ENCODE assay signal across 16 cellular contexts in the genomic region with DNA sequence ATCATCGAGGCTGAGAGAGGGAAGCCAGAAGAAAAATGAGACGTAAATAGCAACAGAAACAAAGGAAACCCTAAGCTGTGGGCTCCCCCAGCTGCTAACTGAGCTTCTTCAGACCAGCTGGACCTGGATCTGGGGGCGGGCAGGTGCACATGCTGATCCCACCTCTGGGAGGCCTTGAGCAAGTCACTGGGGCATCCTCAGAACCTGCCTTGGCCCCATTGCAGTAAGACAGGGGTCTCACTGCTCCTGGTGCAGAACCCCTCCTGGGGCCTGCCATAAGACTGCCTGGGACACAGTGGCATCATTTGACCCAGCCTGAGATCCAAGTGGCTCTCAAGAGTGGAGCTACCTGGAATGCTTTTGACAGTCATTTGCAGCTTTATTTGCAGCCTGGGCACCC.
"Had no signal": no experiment of that assay in that cellular context is flagged by ENCODE, and none has a peak within 500 bp of the region (broad histone marks: within the 10 kb centered on the region; RNA-seq: fewer than 3 reads in every experiment).

No MANE protein-coding gene starts in this region.

- H3K4me3 ChIP-seq: lung, pancreas, tibial artery, uterus had no signal

- H3K4me1 ChIP-seq: pancreas, tibial artery, uterus had no signal

- H3K4me3 Mint-ChIP-seq: activated CD4-positive, alpha-beta memory T cell treated with anti-CD3 and anti-CD28 coated beads, Interleukin-2, amount 10 ng/mL, durations not matched to agents 7 days and 5 days; activated naive CD8-positive, alpha-beta T cell had no signal

- H3K36me3 Mint-ChIP-seq: activated naive CD8-positive, alpha-beta T cell had no signal

- H3K9me3 ChIP-seq: pancreas, tibial artery, uterus had no signal

- H3K27ac Mint-ChIP-seq: activated CD4-positive, alpha-beta memory T cell treated with anti-CD3 and anti-CD28 coated beads, Interleukin-2, amount 10 ng/mL, durations not matched to agents 7 days and 5 days; activated naive CD8-positive, alpha-beta T cell had no signal

- H3K27me3 Mint-ChIP-seq: activated CD4-positive, alpha-beta memory T cell treated with anti-CD3 and anti-CD28 coated beads, Interleukin-2, amount 10 ng/mL, durations not matched to agents 7 days and 5 days; activated naive CD8-positive, alpha-beta T cell had no signal

- H3K36me3 ChIP-seq: uterus had no signal

- H3K27me3 ChIP-seq: brain microvascular endothelial cell, pancreas, tibial artery, uterus had no signal

- DNase-seq: activated CD4-positive, alpha-beta memory T cell treated with anti-CD3 and anti-CD28 coated beads, Interleukin-2, amount 10 ng/mL, durations not matched to agents 7 days and 5 days; activated CD8-positive, alpha-beta memory T cell treated with anti-CD3 and anti-CD28 coated beads, Interleukin-2, amount 50 U/mL, for 48 hours; anterior cingulate cortex; brain microvascular endothelial cell; foreskin melanocyte; midbrain; stimulated activated CD4-positive, alpha-beta T cell treated with anti-CD3 and anti-CD28 coated beads, Interleukin-15, amount 100 ng/mL, for 24 hours; stimulated activated CD4-positive, alpha-beta T cell treated with anti-CD3 and anti-CD28 coated beads, Interleukin-4, amount 100 ng/mL, for 1 hour; stimulated activated naive CD4-positive, alpha-beta T cell; uterus had no signal

- H3K4me1 Mint-ChIP-seq: activated CD4-positive, alpha-beta memory T cell treated with anti-CD3 and anti-CD28 coated beads, Interleukin-2, amount 10 ng/mL, durations not matched to agents 7 days and 5 days had no signal

- H3K27ac ChIP-seq: brain microvascular endothelial cell, epithelial cell of prostate, pancreas, tibial artery, uterus, VCaP had no signal

- ATAC-seq: pancreas had no signal

- H3K9me3 Mint-ChIP-seq: activated CD4-positive, alpha-beta memory T cell treated with anti-CD3 and anti-CD28 coated beads, Interleukin-2, amount 10 ng/mL, durations not matched to agents 7 days and 5 days had no signal
